In genomic region chrX:137052641-137053235, GRCh38 we compare ENCODE assay signal across 8 cellular contexts. TPM values are rescaled to one million over a fixed set of nuclear protein-coding genes. Genes with fewer than 3 reads are reported as not detected.
DNase-seq lines count a peak whose midpoint lies in the region; ATAC-seq, FAIRE-seq and TF ChIP-seq lines count a peak whose summit lies in the region.

No MANE protein-coding gene starts in this region.

- no peak for TF ChIP-seq POLR2A in A549 (IDR thresholded peaks at IDR 0.05; ENCODE audit: low read length)

- CTCF ChIA-PET in A549 (lab: Yijun Ruan, JAX) = interaction anchor here (0.6 to 2.3 kb wide), 19 partner anchors 9 to 1690 kb away, joined by 3 to 18 read pairs (median 6); no protein-coding TSS in a partner anchor

- H3K9me3 ChIP-seq in A549 (no peaks in the 10 kb centered on the region), iPS-18c (ENCODE audit: control insufficient read depth, insufficient read depth, low read length) (peaks cover 3% of the 10 kb centered on the region)

- H3K4me3 Mint-ChIP-seq in activated T-helper 2 cell treated with anti-CD3 and anti-CD28 coated beads, Interferon-gamma antibody, Interleukin-2, Interleukin-4, amounts not matched to agents 10 μg/mL and 5 μg/mL and 100 μg/mL, durations not matched to agents 14 hours and 24 hours and 36 hours (ENCODE audit: low read depth) = peak overlapping the region; percentile 87
- peak overlapping the region; percentile 81 for H3K4me3 Mint-ChIP-seq in stimulated activated effector memory CD8-positive, alpha-beta T cell treated with anti-CD3 and anti-CD28 coated beads, Interleukin-12 subunit alpha, Interleukin-12 subunit beta, amount 100 ng/mL, for 72 hours

- POLR2A ChIA-PET in A549 (lab: Yijun Ruan, JAX) = no interaction called here

- WGBS in A549 (ENCODE audit: missing lambda C conversion rate) = 26% methylated on average over 32 of the region's 37 CpGs

- peaks cover 7% of the 10 kb centered on the region for H3K27me3 ChIP-seq in HL-60 (ENCODE audit: insufficient read depth, poor library complexity, severe bottlenecking)

- TF ChIP-seq CTCF in A549 (IDR thresholded peaks at IDR 0.05) (no peak), HL-60 (IDR thresholded peaks at IDR 0.05; ENCODE audit: insufficient read depth, low read length) (no peak)

- DNase-seq in A549 (ENCODE audit: low read depth in 1 of 2, low spot score in 1 of 2) (peak in 1 of 2 experiments; percentile 8), HL-60 (ENCODE audit: low read depth in 1 of 2, low spot score in 1 of 2) (no peak), NOMO-1 treated with DMSO at 0.1 percent for 48 hours (lab: John Stamatoyannopoulos, UW; ENCODE audit: unreplicated experiment) (no peak)
- no peak for DNase-seq in activated T-helper 2 cell treated with anti-CD3 and anti-CD28 coated beads, Interferon-gamma antibody, Interleukin-2, Interleukin-4, amounts not matched to agents 10 μg/mL and 5 μg/mL and 100 μg/mL, durations not matched to agents 14 hours and 24 hours and 36 hours (ENCODE audit: low spot score)
- peak in 1 of 2 donors; percentile 4 for DNase-seq in stimulated activated effector memory CD8-positive, alpha-beta T cell treated with anti-CD3 and anti-CD28 coated beads, Interleukin-12 subunit alpha, Interleukin-12 subunit beta, amount 100 ng/mL, for 72 hours (ENCODE audit: low spot score in 2 of 2)

- TF ChIP-seq EP300 in A549 (IDR thresholded peaks at IDR 0.05) = no peak

- no peak for TF ChIP-seq RAD21 in A549 (conservative IDR thresholded peaks at IDR 0.05 in 1 of 2, IDR thresholded peaks at IDR 0.05 in 1 of 2)

- peak overlapping the region; percentile 51 for H3K4me3 ChIP-seq in A549
- H3K4me3 ChIP-seq in HL-60 (replicated peaks; ENCODE audit: insufficient read depth, low read length) = peak overlapping the region; percentile 24
- H3K4me3 ChIP-seq in iPS-18c (ENCODE audit: insufficient read depth, low read depth, low read length) = peak overlapping the region; percentile 46

- no peaks in the 10 kb centered on the region for H3K36me3 Mint-ChIP-seq in activated T-helper 2 cell treated with anti-CD3 and anti-CD28 coated beads, Interferon-gamma antibody, Interleukin-2, Interleukin-4, amounts not matched to agents 10 μg/mL and 5 μg/mL and 100 μg/mL, durations not matched to agents 14 hours and 24 hours and 36 hours (ENCODE audit: low read depth)
- H3K36me3 Mint-ChIP-seq in stimulated activated effector memory CD8-positive, alpha-beta T cell treated with anti-CD3 and anti-CD28 coated beads, Interleukin-12 subunit alpha, Interleukin-12 subunit beta, amount 100 ng/mL, for 72 hours = no peaks in the 10 kb centered on the region

- FAIRE-seq in A549 (lab: Jason Lieb, UNC) = no peak

- H3K4me2 ChIP-seq in A549 = peak overlapping the region; percentile 97

- no peak overlapping the region for H3K27ac ChIP-seq in A549
- H3K27ac ChIP-seq in HL-60 (replicated peaks) = no peak overlapping the region

- peaks cover 38% of the 10 kb centered on the region for H3K27me3 Mint-ChIP-seq in activated T-helper 2 cell treated with anti-CD3 and anti-CD28 coated beads, Interferon-gamma antibody, Interleukin-2, Interleukin-4, amounts not matched to agents 10 μg/mL and 5 μg/mL and 100 μg/mL, durations not matched to agents 14 hours and 24 hours and 36 hours (ENCODE audit: low read depth)

- intact Hi-C loops in activated T-helper 2 cell treated with anti-CD3 and anti-CD28 coated beads, Interferon-gamma antibody, Interleukin-2, Interleukin-4, amounts not matched to agents 10 μg/mL and 5 μg/mL and 100 μg/mL, durations not matched to agents 14 hours and 24 hours and 36 hours (cut with micrococcal nuclease) = loop anchor here (1.0 to 2.0 kb wide), 2 partner anchors 20 to 97 kb away; partner anchors contain the start of gene GPR101

- no peaks in the 10 kb centered on the region for H3K9me3 Mint-ChIP-seq in activated T-helper 2 cell treated with anti-CD3 and anti-CD28 coated beads, Interferon-gamma antibody, Interleukin-2, Interleukin-4, amounts not matched to agents 10 μg/mL and 5 μg/mL and 100 μg/mL, durations not matched to agents 14 hours and 24 hours and 36 hours
- no peaks in the 10 kb centered on the region for H3K9me3 Mint-ChIP-seq in stimulated activated effector memory CD8-positive, alpha-beta T cell treated with anti-CD3 and anti-CD28 coated beads, Interleukin-12 subunit alpha, Interleukin-12 subunit beta, amount 100 ng/mL, for 72 hours

- H3K4me1 Mint-ChIP-seq in activated T-helper 2 cell treated with anti-CD3 and anti-CD28 coated beads, Interferon-gamma antibody, Interleukin-2, Interleukin-4, amounts not matched to agents 10 μg/mL and 5 μg/mL and 100 μg/mL, durations not matched to agents 14 hours and 24 hours and 36 hours (ENCODE audit: low read depth) = peaks cover 3% of the 10 kb centered on the region
- H3K4me1 Mint-ChIP-seq in stimulated activated effector memory CD8-positive, alpha-beta T cell treated with anti-CD3 and anti-CD28 coated beads, Interleukin-12 subunit alpha, Interleukin-12 subunit beta, amount 100 ng/mL, for 72 hours = peaks cover 22% of the 10 kb centered on the region

- peak overlapping the region; percentile 65 for H3K27ac Mint-ChIP-seq in activated T-helper 2 cell treated with anti-CD3 and anti-CD28 coated beads, Interferon-gamma antibody, Interleukin-2, Interleukin-4, amounts not matched to agents 10 μg/mL and 5 μg/mL and 100 μg/mL, durations not matched to agents 14 hours and 24 hours and 36 hours
- peak overlapping the region; percentile 71 for H3K27ac Mint-ChIP-seq in stimulated activated effector memory CD8-positive, alpha-beta T cell treated with anti-CD3 and anti-CD28 coated beads, Interleukin-12 subunit alpha, Interleukin-12 subunit beta, amount 100 ng/mL, for 72 hours

- ATAC-seq in A549 = peak; percentile 41 to 46; a peak in 4 of 6 replicates
- ATAC-seq in GM18907 (IDR thresholded peaks at IDR 0.05; ENCODE audit: unreplicated experiment) = peak; percentile 26
- ATAC-seq in stimulated activated effector memory CD8-positive, alpha-beta T cell treated with anti-CD3 and anti-CD28 coated beads, Interleukin-12 subunit alpha, Interleukin-12 subunit beta, amount 100 ng/mL, for 72 hours = peak; percentile 58
- ATAC-seq in HG03159 (IDR thresholded peaks at IDR 0.05; ENCODE audit: unreplicated experiment) = no peak

- no peaks in the 10 kb centered on the region for H3K4me1 ChIP-seq in A549

TF ChIP-seq in A549, 52 proteins besides CTCF, POLR2A, EP300 and RAD21:
- TF ChIP-seq, protein P1, sequence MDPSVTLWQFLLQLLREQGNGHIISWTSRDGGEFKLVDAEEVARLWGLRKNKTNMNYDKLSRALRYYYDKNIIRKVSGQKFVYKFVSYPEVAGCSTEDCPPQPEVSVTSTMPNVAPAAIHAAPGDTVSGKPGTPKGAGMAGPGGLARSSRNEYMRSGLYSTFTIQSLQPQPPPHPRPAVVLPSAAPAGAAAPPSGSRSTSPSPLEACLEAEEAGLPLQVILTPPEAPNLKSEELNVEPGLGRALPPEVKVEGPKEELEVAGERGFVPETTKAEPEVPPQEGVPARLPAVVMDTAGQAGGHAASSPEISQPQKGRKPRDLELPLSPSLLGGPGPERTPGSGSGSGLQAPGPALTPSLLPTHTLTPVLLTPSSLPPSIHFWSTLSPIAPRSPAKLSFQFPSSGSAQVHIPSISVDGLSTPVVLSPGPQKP (IDR thresholded peaks at IDR 0.05; ENCODE audit: low read depth, low read length) = no peak
- TF ChIP-seq SMC3 (IDR thresholded peaks at IDR 0.05) = 0 out of 3 replicates have a peak, but pooled peaks have one; percentile 1

RNA-seq across cellular contexts. Expression of gene GPR101, which starts 18.9 kb away (rescaled TPM):
- polyA plus RNA-seq in A549 (2011; rRNA removed) (not detected in 2 replicates), A549 (2017; fragmentation: RNase III; extraction: RNeasy Plus Mini Kit Qiagen cat#74134 plus additional on column Dnase treatment) (not detected in 3 replicates)
- not detected in 2 replicates for polyA plus RNA-seq in A549 (2012; cell fraction: cytosol; rRNA removed)
- not detected in 2 replicates for polyA plus RNA-seq in A549 (2012; cell fraction: nucleus; rRNA removed)
- polyA minus RNA-seq in A549 (2011; rRNA and poly(A)+ RNA removed) = not detected in 2 replicates
- not detected in 2 replicates for total RNA-seq in activated T-helper 2 cell treated with anti-CD3 and anti-CD28 coated beads, Interferon-gamma antibody, Interleukin-2, Interleukin-4, amounts not matched to agents 10 μg/mL and 5 μg/mL and 100 μg/mL, durations not matched to agents 14 hours and 24 hours and 36 hours
